In the genomic region with DNA sequence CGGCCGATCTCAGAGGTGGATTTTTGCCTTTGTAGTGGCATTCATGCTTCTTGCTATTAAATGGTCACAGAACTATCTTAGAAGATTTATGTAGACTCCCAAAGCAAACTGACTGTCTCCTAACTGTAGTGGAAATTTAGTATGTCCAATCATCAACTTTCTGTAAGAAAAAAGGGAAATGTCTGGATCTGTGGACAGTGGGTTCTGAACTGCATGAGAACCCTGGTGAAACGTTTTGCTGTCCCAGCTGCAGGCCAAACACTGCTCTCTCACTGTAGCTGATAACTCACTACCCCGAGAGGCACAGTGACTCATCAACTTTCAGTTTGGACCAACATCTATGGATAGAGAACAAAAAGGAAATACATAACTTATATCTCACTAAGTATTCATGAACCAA, we compare ENCODE assay signal across 8 cellular contexts.
DNase-seq lines count a peak whose midpoint lies in the region; ATAC-seq and TF ChIP-seq lines count a peak whose summit lies in the region.

No MANE protein-coding gene starts in this region.

- no peaks in the 10 kb centered on the region for H3K27me3 ChIP-seq in Panc1 (ENCODE audit: control insufficient read depth, insufficient read depth, low read length)

- H3K4me1 ChIP-seq in Panc1 (ENCODE audit: control insufficient read depth, insufficient read depth, low read length) = peaks cover 4% of the 10 kb centered on the region

- POLR2A ChIA-PET in Panc1 (lab: Charles Lee) = no interaction called here

- intact Hi-C loops in Panc1 (cut with micrococcal nuclease; ENCODE audit: unreplicated experiment) = no loop called here

- BruUV-seq in Panc1 (replicated peaks; lab: Mats Ljungman, UMichigan) = no TSS peak

- H3K36me3 ChIP-seq in Panc1 (ENCODE audit: control insufficient read depth, insufficient read depth, low read length) = no peaks in the 10 kb centered on the region

- in situ Hi-C loops in Panc1 (cut with HindIII; ENCODE audit: low pct_unique_long_range_greater_than_20kb, low sequenced_read_pairs) = no loop called here

- DNase-seq in NCI-H1105 treated with DMSO at 0.1 percent for 48 hours (lab: John Stamatoyannopoulos, UW) (peak; percentile 27), NCI-H1105 (lab: John Stamatoyannopoulos, UW) (no peak), Panc1 (ENCODE audit: low read depth, low spot score) (peak; percentile 25), fibroblast of gingiva (ENCODE audit: low read depth) (peak; percentile 75), occipital lobe (lab: John Stamatoyannopoulos, UW) (peak; percentile 6), T-helper 9 cell (no peak)

- H3K4me3 ChIP-seq in Panc1 (ENCODE audit: low read depth in 2 of 2, low read length in 2 of 2) = peak overlapping the region in 1 of 2 experiments; percentile 35; a peak in 2 of 4 replicates

- CTCF ChIA-PET in Panc1 (lab: Charles Lee) = no interaction called here

- no peaks in the 10 kb centered on the region for H3K9me3 ChIP-seq in Panc1 (ENCODE audit: control insufficient read depth, insufficient read depth, low read depth, low read length)

- TF ChIP-seq CTCF in Panc1 (IDR thresholded peaks at IDR 0.05) = no peak

- peak overlapping the region; percentile 32 for H3K27ac ChIP-seq in Panc1 (ENCODE audit: low read length)

- ATAC-seq in HG02885 (IDR thresholded peaks at IDR 0.05; ENCODE audit: poor library complexity, unreplicated experiment) (peak; percentile 80), Panc1 (peak; percentile 81), HG03457 (IDR thresholded peaks at IDR 0.05; ENCODE audit: unreplicated experiment) (no peak)

Comparison
In these comparisons a context has a peak if more than half of its experiments do, and no peak if none do; other contexts are left out.
1. DNase-seq: peak in NCI-H1105 treated with DMSO at 0.1 percent for 48 hours (single experiment), Panc1 (single experiment), fibroblast of gingiva (single experiment) and occipital lobe (single experiment); none in NCI-H1105 (single experiment) and T-helper 9 cell (single experiment).